17 cellular contexts compared by ENCODE assay signal in the genomic region with DNA sequence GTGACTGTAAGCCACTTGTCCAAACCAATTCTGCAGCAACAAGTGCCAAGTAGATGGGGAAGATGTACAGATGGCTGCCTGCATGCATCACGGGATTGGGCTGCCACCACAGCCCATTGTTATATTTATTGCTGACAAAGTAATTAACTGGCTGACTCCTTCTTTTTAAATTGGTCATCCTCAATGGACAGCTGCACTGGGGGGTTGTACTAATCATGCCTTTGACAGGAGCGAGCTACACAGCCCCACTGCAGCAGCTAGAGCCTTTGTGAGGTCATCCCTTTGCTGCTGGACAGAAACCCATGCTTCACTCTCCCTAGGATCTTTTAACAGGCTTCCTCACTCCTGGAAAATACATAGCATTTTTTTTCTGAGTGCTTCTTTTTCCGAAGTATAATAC.
"Had no signal": no experiment of that assay in that cellular context is flagged by ENCODE, and none has a peak within 500 bp of the region (broad histone marks: within the 10 kb centered on the region; RNA-seq: fewer than 3 reads in every experiment).

No MANE protein-coding gene starts in this region.

- DNase-seq: activated CD4-positive, alpha-beta T cell treated with anti-CD3 and anti-CD28 coated beads, Interleukin-2, amount 50 U/mL, for 1 hour; activated naive CD4-positive, alpha-beta T cell treated with anti-CD3 and anti-CD28 coated beads, Interleukin-2, amount 10 ng/mL, durations not matched to agents 7 days and 5 days; activated T-cell treated with anti-CD3 and anti-CD28 coated beads for 4 hours; adrenal gland; central memory CD4-positive, alpha-beta T cell; effector CD4-positive, alpha-beta T cell; foreskin melanocyte; heart right ventricle; left ventricle myocardium inferior; mesenchymal stem cell; pancreas; small intestine; T-helper 17 cell; transverse colon had no signal

- H3K36me3 ChIP-seq: adrenal gland, heart right ventricle, left ventricle myocardium inferior, pancreas, transverse colon had no signal

- H3K4me1 Mint-ChIP-seq: activated naive CD4-positive, alpha-beta T cell treated with anti-CD3 and anti-CD28 coated beads, Interleukin-2, amount 10 ng/mL, durations not matched to agents 7 days and 5 days; activated T-helper 17 cell treated with anti-CD3 and anti-CD28 coated beads, Interleukin-2, amount 50 U/mL, for 72 hours; stimulated activated effector memory CD8-positive, alpha-beta T cell treated with anti-CD3 and anti-CD28 coated beads, Interleukin-12 subunit alpha, Interleukin-12 subunit beta, amount 100 ng/mL, for 72 hours; T-helper 17 cell had no signal

- H3K4me1 ChIP-seq: adrenal gland, heart right ventricle, left ventricle myocardium inferior, pancreas, transverse colon had no signal

- H3K9me3 ChIP-seq: adrenal gland, heart right ventricle, left ventricle myocardium inferior, pancreas, transverse colon had no signal

- H3K27me3 ChIP-seq: adrenal gland, heart right ventricle, pancreas, transverse colon had no signal

- H3K4me3 Mint-ChIP-seq: activated naive CD4-positive, alpha-beta T cell treated with anti-CD3 and anti-CD28 coated beads, Interleukin-2, amount 10 ng/mL, durations not matched to agents 7 days and 5 days; activated T-helper 17 cell treated with anti-CD3 and anti-CD28 coated beads, Interleukin-2, amount 50 U/mL, for 72 hours; stimulated activated effector memory CD8-positive, alpha-beta T cell treated with anti-CD3 and anti-CD28 coated beads, Interleukin-12 subunit alpha, Interleukin-12 subunit beta, amount 100 ng/mL, for 72 hours; T-helper 17 cell had no signal

- H3K27ac ChIP-seq: adrenal gland, coronary artery, heart right ventricle, left ventricle myocardium inferior, pancreas, transverse colon had no signal

- H3K27me3 Mint-ChIP-seq: activated naive CD4-positive, alpha-beta T cell treated with anti-CD3 and anti-CD28 coated beads, Interleukin-2, amount 10 ng/mL, durations not matched to agents 7 days and 5 days; activated T-helper 17 cell treated with anti-CD3 and anti-CD28 coated beads, Interleukin-2, amount 50 U/mL, for 72 hours had no signal

- H3K4me3 ChIP-seq: adrenal gland, coronary artery, heart right ventricle, left ventricle myocardium inferior, pancreas, transverse colon had no signal

- H3K9me3 Mint-ChIP-seq: activated naive CD4-positive, alpha-beta T cell treated with anti-CD3 and anti-CD28 coated beads, Interleukin-2, amount 10 ng/mL, durations not matched to agents 7 days and 5 days had no signal

- ATAC-seq: activated T-helper 17 cell treated with anti-CD3 and anti-CD28 coated beads, Interleukin-2, amount 50 U/mL, for 72 hours; heart right ventricle; pancreas; stimulated activated effector memory CD8-positive, alpha-beta T cell treated with anti-CD3 and anti-CD28 coated beads, Interleukin-12 subunit alpha, Interleukin-12 subunit beta, amount 100 ng/mL, for 72 hours; T-helper 17 cell had no signal

- H3K36me3 Mint-ChIP-seq: activated naive CD4-positive, alpha-beta T cell treated with anti-CD3 and anti-CD28 coated beads, Interleukin-2, amount 10 ng/mL, durations not matched to agents 7 days and 5 days; stimulated activated effector memory CD8-positive, alpha-beta T cell treated with anti-CD3 and anti-CD28 coated beads, Interleukin-12 subunit alpha, Interleukin-12 subunit beta, amount 100 ng/mL, for 72 hours had no signal

- H3K27ac Mint-ChIP-seq: activated naive CD4-positive, alpha-beta T cell treated with anti-CD3 and anti-CD28 coated beads, Interleukin-2, amount 10 ng/mL, durations not matched to agents 7 days and 5 days; activated T-helper 17 cell treated with anti-CD3 and anti-CD28 coated beads, Interleukin-2, amount 50 U/mL, for 72 hours; stimulated activated effector memory CD8-positive, alpha-beta T cell treated with anti-CD3 and anti-CD28 coated beads, Interleukin-12 subunit alpha, Interleukin-12 subunit beta, amount 100 ng/mL, for 72 hours; T-helper 17 cell had no signal
